8 cellular contexts compared by ENCODE assay signal in the genomic region with DNA sequence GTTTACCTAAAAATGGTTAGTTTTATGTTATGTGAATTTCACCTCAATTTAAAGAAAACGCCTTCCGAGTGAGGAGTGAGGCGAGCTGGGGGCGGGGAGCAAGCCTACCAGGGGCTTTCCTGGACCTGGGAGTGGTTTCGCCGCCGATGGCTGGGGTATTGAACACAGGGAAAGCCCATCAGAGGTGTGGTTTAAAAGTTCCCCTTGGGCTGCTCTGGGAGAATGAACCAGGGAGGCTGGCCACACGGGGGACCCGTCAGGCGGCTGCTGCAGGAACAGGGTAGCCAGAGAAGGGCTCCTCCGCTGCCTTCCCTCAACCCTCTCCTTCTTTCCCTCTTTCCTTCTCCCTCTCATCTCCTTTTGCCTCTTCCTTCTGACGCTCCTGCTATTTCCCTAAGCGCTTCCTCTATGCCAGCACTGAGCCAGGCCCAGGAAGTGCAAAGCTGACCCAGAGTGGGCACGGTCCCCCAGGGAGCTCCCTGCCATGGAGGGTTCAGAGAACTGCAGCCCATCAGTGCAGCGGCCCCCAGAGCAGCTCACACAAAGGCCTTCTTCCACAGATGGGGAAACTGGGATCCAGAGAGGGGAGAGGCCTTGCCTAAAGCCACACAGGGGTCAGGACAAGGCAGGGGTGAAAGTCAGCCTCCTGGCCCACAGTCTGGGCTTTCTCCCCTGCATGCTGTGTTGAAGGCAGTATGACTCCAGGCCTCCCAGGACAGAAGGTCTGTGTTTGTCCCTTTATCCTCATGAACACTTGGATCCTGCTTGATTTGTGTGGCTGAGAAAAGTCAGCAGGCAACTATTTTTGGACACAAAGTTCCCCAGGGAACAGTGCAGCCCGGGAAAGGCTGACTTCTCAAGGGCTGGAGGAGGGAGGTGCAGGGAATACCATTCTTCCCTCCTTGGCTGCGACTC. TPM values are rescaled to one million over a fixed set of nuclear protein-coding genes. Genes with fewer than 3 reads are reported as not detected.
A peak's percentile ranks its signal among the peaks of the same experiment; 100 is the strongest.
DNase-seq lines count a peak whose midpoint lies in the region; ATAC-seq, FAIRE-seq and TF ChIP-seq lines count a peak whose summit lies in the region.

No MANE protein-coding gene starts in this region.

- FAIRE-seq in small intestine (lab: Jason Lieb, UNC) = no peak

- H3K27me3 ChIP-seq in MM.1S (replicated peaks; ENCODE audit: insufficient read depth, low read length) (no peaks in the 10 kb centered on the region), cardiac muscle cell (no peaks in the 10 kb centered on the region), small intestine (ENCODE audit: control insufficient read depth in 2 of 2, insufficient read depth in 2 of 2, low read length in 2 of 2) (no peaks in the 10 kb centered on the region)

- peak; percentile 14 for TF ChIP-seq POLR2A in GM10847 (IDR thresholded peaks at IDR 0.05; ENCODE audit: extremely low read depth, insufficient read length)

- DNase-seq in MM.1S = no peak
- DNase-seq in activated T-cell treated with anti-CD3 and anti-CD28 coated beads, Interleukin-2, amount 50 U/mL, for 72 hours = peak; percentile 81 to 83
- DNase-seq in cardiac muscle cell (ENCODE audit: low read depth in 1 of 2, low spot score in 1 of 2) = peak; percentile 67 to 71
- no peak for DNase-seq in small intestine
- no peak for DNase-seq in DMS153 treated with DMSO at 0.1 percent for 48 hours (lab: John Stamatoyannopoulos, UW; ENCODE audit: unreplicated experiment)
- DNase-seq in NCI-H510A (lab: John Stamatoyannopoulos, UW) = no peak

- no peaks in the 10 kb centered on the region for H3K9me2 ChIP-seq in MM.1S (replicated peaks; ENCODE audit: insufficient read depth, low read length)

- 43 to 81% (median 50%) methylated on average over 17 of the region's 17 CpGs for WGBS in small intestine, 3 donors

- H3K9me3 ChIP-seq in MM.1S (replicated peaks; ENCODE audit: insufficient read depth, low read length) (no peaks in the 10 kb centered on the region), cardiac muscle cell (ENCODE audit: low read depth) (no peaks in the 10 kb centered on the region), small intestine (ENCODE audit: control insufficient read depth, low read depth) (no peaks in the 10 kb centered on the region)

- no peak overlapping the region for H3K4me2 ChIP-seq in MM.1S (ENCODE audit: low read depth, low read length)

- ATAC-seq in activated T-cell treated with anti-CD3 and anti-CD28 coated beads, Interleukin-2, amount 50 U/mL, for 72 hours (replicated peaks in 1 of 2) = peak; percentile 21 to 27
- no peak for ATAC-seq in HG03469 (IDR thresholded peaks at IDR 0.05; ENCODE audit: unreplicated experiment)

- H3K36me3 Mint-ChIP-seq in activated T-cell treated with anti-CD3 and anti-CD28 coated beads, Interleukin-2, amount 50 U/mL, for 72 hours (ENCODE audit: insufficient read depth in 2 of 2) = peaks cover 41 to 51% of the 10 kb centered on the region in 2 donors

- no peak overlapping the region for H3K4me3 ChIP-seq in MM.1S (ENCODE audit: low read length)
- H3K4me3 ChIP-seq in cardiac muscle cell = no peak overlapping the region
- peak overlapping the region in 1 of 2 donors; percentile 24 for H3K4me3 ChIP-seq in small intestine (ENCODE audit: low read depth in 1 of 2, low read length in 2 of 2)

- H3K27ac ChIP-seq in MM.1S (ENCODE audit: low read length) (peak overlapping the region; percentile 9; the same call in 1 of the 2 replicates), cardiac muscle cell (peak overlapping the region; percentile 95), small intestine (ENCODE audit: low read depth in 1 of 2, low read length in 1 of 2) (peak overlapping the region; percentile 12 to 77)

- H3K36me3 ChIP-seq in MM.1S (replicated peaks; ENCODE audit: insufficient read depth, low read length) (peaks cover 13% of the 10 kb centered on the region), cardiac muscle cell (peaks cover 8% of the 10 kb centered on the region), small intestine (ENCODE audit: control insufficient read depth in 2 of 2, insufficient read depth in 2 of 2, low read length in 2 of 2) (peaks cover 0 to 2% of the 10 kb centered on the region in 2 donors)

- H4K20me1 ChIP-seq in MM.1S (ENCODE audit: insufficient read depth, low read length) = no peaks in the 10 kb centered on the region

- no peaks in the 10 kb centered on the region for H3K9me3 Mint-ChIP-seq in activated T-cell treated with anti-CD3 and anti-CD28 coated beads, Interleukin-2, amount 50 U/mL, for 72 hours

- H3K4me1 ChIP-seq in MM.1S (ENCODE audit: low read length) (peaks cover 31% of the 10 kb centered on the region), cardiac muscle cell (ENCODE audit: low read depth) (peaks cover 43% of the 10 kb centered on the region), small intestine (ENCODE audit: control insufficient read depth in 2 of 2, insufficient read depth in 1 of 2, low read depth in 1 of 2, low read length in 1 of 2) (peaks cover 0 to 9% of the 10 kb centered on the region in 2 donors)

- H3K79me2 ChIP-seq in MM.1S (ENCODE audit: low read length) = peaks cover 95% of the 10 kb centered on the region

- H3K27ac Mint-ChIP-seq in activated T-cell treated with anti-CD3 and anti-CD28 coated beads, Interleukin-2, amount 50 U/mL, for 72 hours = peak overlapping the region; percentile 96

- no peak overlapping the region for H2AFZ ChIP-seq in MM.1S (ENCODE audit: low read length)

- H3K4me3 Mint-ChIP-seq in activated T-cell treated with anti-CD3 and anti-CD28 coated beads, Interleukin-2, amount 50 U/mL, for 72 hours = peak overlapping the region; percentile 99 to 100

- H3K4me1 Mint-ChIP-seq in activated T-cell treated with anti-CD3 and anti-CD28 coated beads, Interleukin-2, amount 50 U/mL, for 72 hours (ENCODE audit: low read depth) = peaks cover 84% of the 10 kb centered on the region

- TF ChIP-seq CTCF in MM.1S (IDR thresholded peaks at IDR 0.05; ENCODE audit: low read length) = no peak
- no peak for TF ChIP-seq CTCF in cardiac muscle cell (IDR thresholded peaks at IDR 0.05; ENCODE audit: low read depth, low read length)

- H3F3A ChIP-seq in MM.1S (ENCODE audit: insufficient read depth, low read length) = peaks cover 33% of the 10 kb centered on the region

- H3K9ac ChIP-seq in MM.1S (ENCODE audit: low read length) = no peak overlapping the region

- H3K27me3 Mint-ChIP-seq in activated T-cell treated with anti-CD3 and anti-CD28 coated beads, Interleukin-2, amount 50 U/mL, for 72 hours (ENCODE audit: low read depth) = no peaks in the 10 kb centered on the region

RNA-seq across cellular contexts. Expression of gene AKNA, which starts 4.6 kb away (rescaled TPM):
- 100 to 1,000 TPM; 204 to 246 TPM for total RNA-seq in activated T-cell treated with anti-CD3 and anti-CD28 coated beads, Interleukin-2, amount 50 U/mL, for 72 hours
- 20.6 and 25.2 TPM in 2 replicates for total RNA-seq in cardiac muscle cell
- 5.7 and 10.1 TPM in 2 replicates for polyA plus RNA-seq in cardiac muscle cell
- 10 to 100 TPM in 1 of 3 donors, 1 to 10 TPM in 2; 3.4 to 22.0 (median 8.9) TPM for polyA plus RNA-seq in small intestine

RNA-seq across cellular contexts. Expression of gene ORM2, which starts 53.5 kb away (rescaled TPM):
- not detected for total RNA-seq in activated T-cell treated with anti-CD3 and anti-CD28 coated beads, Interleukin-2, amount 50 U/mL, for 72 hours
- total RNA-seq in cardiac muscle cell = not detected in 2 replicates
- polyA plus RNA-seq in cardiac muscle cell (not detected in 2 replicates), small intestine (under 1 TPM in 1 of 3 donors, not detected in 2; 0.28 TPM)

Comparison
In these comparisons a context has a peak if more than half of its experiments do, and no peak if none do; other contexts are left out.
1. DNase-seq: peak in activated T-cell treated with anti-CD3 and anti-CD28 coated beads, Interleukin-2, amount 50 U/mL, for 72 hours (2 of 2) and cardiac muscle cell (2 of 2); none in MM.1S (single experiment), small intestine (single experiment), DMS153 treated with DMSO at 0.1 percent for 48 hours (single experiment) and NCI-H510A (single experiment).
2. H3K27ac ChIP-seq: peak in every context shown above with its lines; median percentile 95 in cardiac muscle cell; 44 in small intestine; 9 in MM.1S.